Comparison of ENCODE assay signal across 24 cellular contexts in the genomic region with DNA sequence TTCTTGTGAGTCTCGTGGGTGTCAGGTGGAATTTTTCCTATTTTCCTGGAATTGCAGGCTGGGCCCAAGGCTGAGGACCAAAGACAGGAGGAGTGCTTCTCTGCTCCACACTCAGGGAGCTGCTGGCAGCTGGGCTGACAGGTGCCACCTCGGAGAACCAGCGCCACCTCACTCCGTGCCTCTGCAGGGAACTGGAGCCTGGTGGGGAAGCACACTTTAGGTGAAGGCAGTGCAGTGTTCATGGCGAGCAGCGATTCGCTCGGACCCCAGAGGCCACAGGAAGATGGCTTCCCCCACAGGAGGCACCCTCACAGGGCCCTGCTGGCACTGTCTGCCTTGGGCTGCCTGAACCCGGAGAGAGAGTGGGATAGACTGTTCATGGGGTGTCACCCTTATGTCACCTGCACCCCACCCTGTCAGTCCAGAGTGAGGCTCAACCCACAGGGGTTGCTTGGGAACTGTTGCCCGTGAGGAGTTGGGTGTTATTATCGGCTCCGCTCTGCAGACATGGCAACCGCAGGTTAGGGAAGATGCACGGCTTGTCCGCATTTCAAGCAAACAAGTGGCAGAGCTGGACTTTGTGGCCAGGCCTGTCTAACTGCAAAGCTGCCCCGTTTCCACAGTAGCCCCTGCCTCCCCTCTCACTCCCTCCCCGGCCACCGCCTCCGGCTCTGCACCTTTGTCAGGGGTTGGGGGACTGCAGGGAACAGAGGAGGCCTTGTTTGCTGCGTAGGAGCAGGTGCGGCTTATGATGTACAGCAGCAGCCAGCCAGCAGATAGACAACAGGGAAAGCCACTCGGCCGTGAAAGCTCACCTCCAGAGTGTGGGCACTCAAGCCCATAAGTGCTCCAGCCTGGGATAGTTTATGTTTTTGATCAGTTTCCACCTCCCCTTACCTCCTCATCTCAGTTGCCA. TPM values are rescaled to one million over a fixed set of nuclear protein-coding genes. Genes with fewer than 3 reads are reported as not detected.
DNase-seq lines count a peak whose midpoint lies in the region; ATAC-seq and TF ChIP-seq lines count a peak whose summit lies in the region.
"Had no signal": no experiment of that assay in that cellular context is flagged by ENCODE, and none has a peak within 500 bp of the region (broad histone marks: within the 10 kb centered on the region; RNA-seq: fewer than 3 reads in every experiment).

No MANE protein-coding gene starts in this region.

- H3K9me3 Mint-ChIP-seq in glutamatergic neuron (ENCODE audit: unreplicated experiment), result peaks cover 2% of the 10 kb centered on the region
- H3K9me3 Mint-ChIP-seq: activated naive CD4-positive, alpha-beta T cell treated with anti-CD3 and anti-CD28 coated beads, Interleukin-2, amount 50 U/mL, for 72 hours; mesothelial cell of epicardium; naive thymus-derived CD8-positive, alpha-beta T cell had no signal

- peaks cover 16% of the 10 kb centered on the region for H3K4me1 Mint-ChIP-seq in glutamatergic neuron (ENCODE audit: low read depth, unreplicated experiment)

- ATAC-seq in GM18517 (IDR thresholded peaks at IDR 0.05; ENCODE audit: unreplicated experiment), result no peak
- no peak for ATAC-seq in GM18858 (IDR thresholded peaks at IDR 0.05; ENCODE audit: unreplicated experiment)
- ATAC-seq: activated naive CD4-positive, alpha-beta T cell treated with anti-CD3 and anti-CD28 coated beads, Interleukin-2, amount 50 U/mL, for 72 hours; naive thymus-derived CD8-positive, alpha-beta T cell; right cardiac atrium; upper lobe of right lung had no signal

- no peak for TF ChIP-seq CTCF in glutamatergic neuron (IDR thresholded peaks at IDR 0.05; ENCODE audit: partially characterized antibody, unreplicated experiment)

- peak overlapping the region; percentile 52 for H3K27ac Mint-ChIP-seq in glutamatergic neuron (ENCODE audit: unreplicated experiment)
- H3K27ac Mint-ChIP-seq: activated naive CD4-positive, alpha-beta T cell treated with anti-CD3 and anti-CD28 coated beads, Interleukin-2, amount 50 U/mL, for 72 hours; mesothelial cell of epicardium; naive thymus-derived CD8-positive, alpha-beta T cell had no signal

- DNase-seq in DMS53 treated with DMSO at 0.1 percent for 48 hours (lab: John Stamatoyannopoulos, UW; ENCODE audit: unreplicated experiment) (peak; percentile 22), NCI-H187 treated with DMSO at 0.1 percent for 48 hours (lab: John Stamatoyannopoulos, UW) (peak; percentile 92), NCI-H510A (lab: John Stamatoyannopoulos, UW) (peak; percentile 61), glutamatergic neuron (no peak), ecto neural progenitor cell (ENCODE audit: low spot score) (no peak)
- DNase-seq in activated T-cell treated with anti-CD3 and anti-CD28 coated beads, Interleukin-2, amount 50 U/mL, for 1 hour, result no peak
- DNase-seq: activated CD4-positive, alpha-beta T cell treated with anti-CD3 and anti-CD28 coated beads for 4 hours; central memory CD4-positive, alpha-beta T cell; EL; KBM-7; left ventricle myocardium inferior; naive thymus-derived CD8-positive, alpha-beta T cell; NCI-H2081 treated with DMSO at 0.1 percent for 48 hours; NK-92 treated with Interleukin-12 subunit alpha and Interleukin-12 subunit beta, amount 100 ng/mL, for 24 hours; SIG-M5; stimulated activated CD4-positive, alpha-beta T cell treated with anti-CD3 and anti-CD28 coated beads, Interleukin-15, amount 100 ng/mL, for 24 hours; T-helper 1 cell; upper lobe of right lung had no signal

- no peak overlapping the region for H3K4me3 Mint-ChIP-seq in glutamatergic neuron (ENCODE audit: unreplicated experiment)
- H3K4me3 Mint-ChIP-seq: mesothelial cell of epicardium; naive thymus-derived CD8-positive, alpha-beta T cell had no signal

- H3K36me3 Mint-ChIP-seq in glutamatergic neuron (ENCODE audit: unreplicated experiment), result no peaks in the 10 kb centered on the region
- H3K36me3 Mint-ChIP-seq: activated naive CD4-positive, alpha-beta T cell treated with anti-CD3 and anti-CD28 coated beads, Interleukin-2, amount 50 U/mL, for 72 hours; mesothelial cell of epicardium had no signal

- H3K27me3 Mint-ChIP-seq in glutamatergic neuron (ENCODE audit: unreplicated experiment), result peaks cover 6% of the 10 kb centered on the region
- H3K27me3 Mint-ChIP-seq: naive thymus-derived CD8-positive, alpha-beta T cell had no signal

RNA-seq across cellular contexts. Expression of a gene that starts 15.5 kb away (rescaled TPM):
- 58.4 TPM for total RNA-seq in glutamatergic neuron (ENCODE audit: unreplicated experiment)

RNA-seq across cellular contexts. Expression of a gene that starts 19.4 kb away (rescaled TPM):
- 5.4 TPM for total RNA-seq in glutamatergic neuron (ENCODE audit: unreplicated experiment)
- total RNA-seq: activated naive CD4-positive, alpha-beta T cell treated with anti-CD3 and anti-CD28 coated beads, Interleukin-2, amount 50 U/mL, for 72 hours; HT-29; naive thymus-derived CD8-positive, alpha-beta T cell; upper lobe of right lung had no signal

RNA-seq across cellular contexts. Expression of a gene that starts 23.3 kb away (rescaled TPM):
- 274 TPM for total RNA-seq in glutamatergic neuron (ENCODE audit: unreplicated experiment)

RNA-seq across cellular contexts. Expression of a gene that starts 29.7 kb away (rescaled TPM):
- total RNA-seq in glutamatergic neuron (ENCODE audit: unreplicated experiment), result 61.0 TPM

RNA-seq across cellular contexts. Expression of a gene that starts 30.5 kb away (rescaled TPM):
- total RNA-seq in glutamatergic neuron (ENCODE audit: unreplicated experiment), result 21.1 TPM
- total RNA-seq: upper lobe of right lung had no signal

Comparison
In these comparisons a context has a peak if more than half of its experiments do, and no peak if none do; other contexts are left out.
1. DNase-seq: peak in DMS53 treated with DMSO at 0.1 percent for 48 hours (single experiment), NCI-H187 treated with DMSO at 0.1 percent for 48 hours (single experiment) and NCI-H510A (single experiment); none in glutamatergic neuron (single experiment), activated T-cell treated with anti-CD3 and anti-CD28 coated beads, Interleukin-2, amount 50 U/mL, for 1 hour (single experiment) and ecto neural progenitor cell (single experiment).